12 cellular contexts compared by ENCODE assay signal in genomic region chr1:116334015-116334547, GRCh38. TPM values are rescaled to one million over a fixed set of nuclear protein-coding genes. Genes with fewer than 3 reads are reported as not detected.
DNase-seq lines count a peak whose midpoint lies in the region; ATAC-seq and TF ChIP-seq lines count a peak whose summit lies in the region.
"Had no signal": no experiment of that assay in that cellular context is flagged by ENCODE, and none has a peak within 500 bp of the region (broad histone marks: within the 10 kb centered on the region; RNA-seq: fewer than 3 reads in every experiment).

No MANE protein-coding gene starts in this region.

- H3K4me3 ChIP-seq in A673 (ENCODE audit: low read depth, low read length, poor library complexity, severe bottlenecking) (no peak overlapping the region), cardiac fibroblast (replicated peaks in 1 of 2; ENCODE audit: low read depth in 2 of 2, low read length in 2 of 2) (no peak overlapping the region), left lung (no peak overlapping the region)
- H3K4me3 ChIP-seq: adrenal gland had no signal

- H3K36me3 ChIP-seq in A673 (ENCODE audit: insufficient read depth, low read length, poor library complexity, severe bottlenecking), result no peaks in the 10 kb centered on the region
- H3K36me3 ChIP-seq in left lung, result no peaks in the 10 kb centered on the region
- H3K36me3 ChIP-seq: adrenal gland had no signal

- H3K9me3 ChIP-seq in A673 (ENCODE audit: low read depth, low read length, poor library complexity, severe bottlenecking) (no peaks in the 10 kb centered on the region), left lung (no peaks in the 10 kb centered on the region)
- H3K9me3 ChIP-seq: adrenal gland had no signal

- peaks cover 33% of the 10 kb centered on the region for H3K4me1 Mint-ChIP-seq in activated T-cell treated with anti-CD3 and anti-CD28 coated beads, Interleukin-2, amount 50 U/mL, for 4 hours (ENCODE audit: low read depth)

- no peaks in the 10 kb centered on the region for H3K27me3 ChIP-seq in A673 (replicated peaks; ENCODE audit: insufficient read depth, low read depth, low read length, poor library complexity)
- H3K27me3 ChIP-seq in left lung, result no peaks in the 10 kb centered on the region
- H3K27me3 ChIP-seq: adrenal gland had no signal

- H3K4me1 ChIP-seq in A673 (ENCODE audit: insufficient read depth, low read length, poor library complexity, severe bottlenecking) (peaks cover 22% of the 10 kb centered on the region), left lung (peaks cover 0 to 7% of the 10 kb centered on the region in 2 donors)
- H3K4me1 ChIP-seq: adrenal gland had no signal

- no peak overlapping the region for H3K4me3 Mint-ChIP-seq in activated T-cell treated with anti-CD3 and anti-CD28 coated beads, Interleukin-2, amount 50 U/mL, for 4 hours

- no peaks in the 10 kb centered on the region for H3K36me3 Mint-ChIP-seq in activated T-cell treated with anti-CD3 and anti-CD28 coated beads, Interleukin-2, amount 50 U/mL, for 4 hours (ENCODE audit: insufficient read depth)

- intact Hi-C loops in A673 (cut with micrococcal nuclease; ENCODE audit: unreplicated experiment), result no loop called here
- intact Hi-C loops in left lung (cut with DNase I), result no loop called here
- intact Hi-C loops in posterior cingulate gyrus (cut with DNase I), result no loop called here

- no TSS peak for BruUV-seq in A673 (replicated peaks; lab: Mats Ljungman, UMichigan)

- TF ChIP-seq CTCF in A673 (conservative IDR thresholded peaks at IDR 0.05; ENCODE audit: low read depth, low read length) (no peak), cardiac fibroblast (IDR thresholded peaks at IDR 0.05; ENCODE audit: low read depth, low read length) (no peak), left lung (IDR thresholded peaks at IDR 0.05) (no peak)

- H3K27me3 Mint-ChIP-seq in activated T-cell treated with anti-CD3 and anti-CD28 coated beads, Interleukin-2, amount 50 U/mL, for 4 hours (ENCODE audit: low read depth), result peaks cover 4% of the 10 kb centered on the region

- H3K27ac ChIP-seq in A673 (ENCODE audit: low read depth, low read length, poor library complexity, severe bottlenecking), result peak overlapping the region; percentile 35
- no peak overlapping the region for H3K27ac ChIP-seq in left lung
- H3K27ac ChIP-seq: adrenal gland had no signal

- POLR2A ChIA-PET in A673 (lab: Charles Lee; ENCODE audit: low non-redundant PET), result interaction anchor here (0.6 kb wide), 1 partner anchor 34 kb away, joined by 3 read pairs; no protein-coding TSS in a partner anchor
- POLR2A ChIA-PET in HEK293T (lab: Yijun Ruan, JAX), result no interaction called here

- ATAC-seq in left lung, result peak; percentile 67
- no peak for ATAC-seq in activated T-cell treated with anti-CD3 and anti-CD28 coated beads, Interleukin-2, amount 50 U/mL, for 4 hours

- peak; percentile 79 for DNase-seq in A673 (ENCODE audit: low spot score)
- peak; percentile 12 for DNase-seq in LHCN-M2 (ENCODE audit: low read depth)
- peak; percentile 47 to 53 for DNase-seq in cardiac fibroblast (ENCODE audit: low read depth in 2 of 2)
- no peak for DNase-seq in left lung
- DNase-seq in HEK293T (ENCODE audit: extremely low spot score), result no peak
- DNase-seq in posterior cingulate gyrus, result no peak
- DNase-seq in activated T-cell treated with anti-CD3 and anti-CD28 coated beads, Interleukin-2, amount 50 U/mL, for 4 hours, result no peak
- no peak for DNase-seq in amniotic stem cell (lab: John Stamatoyannopoulos, UW)
- DNase-seq: activated CD4-positive, alpha-beta T cell treated with anti-CD3 and anti-CD28 coated beads, Interleukin-2, amount 50 U/mL, for 4 hours; AML-193; SHP77 had no signal

- no peaks in the 10 kb centered on the region for H3K9me3 Mint-ChIP-seq in activated T-cell treated with anti-CD3 and anti-CD28 coated beads, Interleukin-2, amount 50 U/mL, for 4 hours

- CTCF ChIA-PET in A673 (lab: Charles Lee) (no interaction called here), HEK293T (lab: Yijun Ruan, JAX) (no interaction called here)

TF ChIP-seq in HEK293T, 16 proteins besides CTCF, POLR2A, EP300 and RAD21:
- no peak for TF ChIP-seq SP1 (IDR thresholded peaks at IDR 0.05)
- no peak for TF ChIP-seq CTBP1 (IDR thresholded peaks at IDR 0.05; ENCODE audit: borderline replicate concordance)
- no peak for TF ChIP-seq NFRKB (IDR thresholded peaks at IDR 0.05)
- TF ChIP-seq SUZ12 (IDR thresholded peaks at IDR 0.05), result no peak
- TF ChIP-seq TARDBP (IDR thresholded peaks at IDR 0.05), result no peak

RNA-seq across cellular contexts. Expression of gene ATP1A1, which starts 39.0 kb away (rescaled TPM):
- total RNA-seq in A673 (2021) (1,293 and 1,420 TPM in 2 replicates), LHCN-M2 (2014; rRNA removed) (74.6 and 83.9 TPM in 2 replicates), left lung (100 to 1,000 TPM; 686 to 731 TPM)
- polyA plus RNA-seq in LHCN-M2 (2012), result 128 TPM
- total RNA-seq in activated T-cell treated with anti-CD3 and anti-CD28 coated beads, Interleukin-2, amount 50 U/mL, for 4 hours, result 100 to 1,000 TPM; 334 to 383 (median 337) TPM

Comparison
In these comparisons a context has a peak if more than half of its experiments do, and no peak if none do; other contexts are left out.
1. DNase-seq: peak in A673 (single experiment), LHCN-M2 (single experiment) and cardiac fibroblast (2 of 2); none in left lung (0 of 2), HEK293T (single experiment), posterior cingulate gyrus (0 of 10), activated T-cell treated with anti-CD3 and anti-CD28 coated beads, Interleukin-2, amount 50 U/mL, for 4 hours (single experiment) and amniotic stem cell (single experiment).